In the genomic region with DNA sequence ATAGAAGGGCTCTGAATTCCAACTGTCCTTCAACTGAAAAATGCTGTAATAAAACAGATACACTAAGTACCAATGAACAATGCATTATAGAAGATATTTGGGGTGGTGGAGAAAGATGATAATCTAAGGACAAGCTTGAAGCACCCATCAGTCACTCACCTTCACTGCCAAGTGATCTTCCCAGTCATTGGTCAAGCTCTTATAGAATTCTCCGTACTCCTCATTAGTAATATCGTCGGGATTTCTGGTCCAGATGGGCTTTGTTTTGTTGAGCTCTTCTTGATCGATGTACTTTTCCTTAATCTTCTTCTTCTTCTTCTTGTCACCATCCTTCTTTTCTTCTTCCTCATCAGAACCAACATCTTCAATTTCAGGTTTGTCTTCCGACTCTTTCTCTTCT, we compare ENCODE assay signal across 8 cellular contexts. TPM values are rescaled to one million over a fixed set of nuclear protein-coding genes. Genes with fewer than 3 reads are reported as not detected.
DNase-seq lines count a peak whose midpoint lies in the region; TF ChIP-seq lines count a peak whose summit lies in the region.
"Not testable (repeated sequence)": the region's sequence is repeated elsewhere in the genome, so short reads cannot be mapped to it uniquely, and the experiment has no call there.

No MANE protein-coding gene starts in this region.

- POLR2A ChIA-PET in HEK293 (lab: Yijun Ruan, JAX) (interaction anchor here (1.1 to 1.2 kb wide), 2 partner anchors 22 to 93 kb away, joined by 3 to 5 read pairs; no protein-coding TSS in a partner anchor), PC-9 (lab: Charles Lee; ENCODE audit: unreplicated experiment) (interaction anchor here (0.5 to 0.7 kb wide), 5 partner anchors 17 to 198 kb away, joined by 3 to 6 read pairs (median 4); no protein-coding TSS in a partner anchor)
- POLR2A ChIA-PET in activated CD4-positive, alpha-beta memory T cell treated with anti-CD3 and anti-CD28 coated beads, Interleukin-2, amount 10 ng/mL, durations not matched to agents 7 days and 5 days (lab: Charles Lee): interaction anchor here (0.6 to 3.1 kb wide), 6 partner anchors 9 to 273 kb away, joined by 3 to 15 read pairs (median 10); a partner anchor contains a TSS

- CTCF ChIA-PET in HEK293 (lab: Yijun Ruan, JAX): interaction anchor here (0.9 to 2.1 kb wide), 3 partner anchors 12 to 123 kb away, joined by 3 to 7 read pairs (median 4); no protein-coding TSS in a partner anchor
- CTCF ChIA-PET in PC-9 (lab: Charles Lee): not testable (repeated sequence)
- CTCF ChIA-PET in activated CD4-positive, alpha-beta memory T cell treated with anti-CD3 and anti-CD28 coated beads, Interleukin-2, amount 10 ng/mL, durations not matched to agents 7 days and 5 days (lab: Charles Lee): interaction anchor here (0.5 to 1.4 kb wide), 3 partner anchors 34 to 117 kb away, joined by 3 to 4 read pairs (median 3); no protein-coding TSS in a partner anchor

- not testable (repeated sequence) for BruUV-seq in PC-9 (replicated peaks; lab: Mats Ljungman, UMichigan)

- peak overlapping the region; percentile 93 for H3K27ac Mint-ChIP-seq in activated CD4-positive, alpha-beta memory T cell treated with anti-CD3 and anti-CD28 coated beads, Interleukin-2, amount 10 ng/mL, durations not matched to agents 7 days and 5 days
- peak overlapping the region in 4 of 5 experiments; percentile 34 to 77 (median 58) for H3K27ac Mint-ChIP-seq in brain

- H3K4me1 Mint-ChIP-seq in activated CD4-positive, alpha-beta memory T cell treated with anti-CD3 and anti-CD28 coated beads, Interleukin-2, amount 10 ng/mL, durations not matched to agents 7 days and 5 days: peaks cover 67% of the 10 kb centered on the region
- peaks cover 74% of the 10 kb centered on the region for H3K4me1 Mint-ChIP-seq in brain

- not testable (repeated sequence) for H2AFZ ChIP-seq in PC-9; smooth muscle cell (ENCODE audit: low read depth)

- H3K4me3 Mint-ChIP-seq in activated CD4-positive, alpha-beta memory T cell treated with anti-CD3 and anti-CD28 coated beads, Interleukin-2, amount 10 ng/mL, durations not matched to agents 7 days and 5 days: peak overlapping the region; percentile 97
- peak overlapping the region; percentile 97 to 99 (median 98) for H3K4me3 Mint-ChIP-seq in brain

- intact Hi-C loops in PC-9 (cut with micrococcal nuclease; ENCODE audit: unreplicated experiment): loop anchor here (10.0 kb wide), 1 partner anchor 1250 kb away; a partner anchor contains a TSS

- H3F3A ChIP-seq in PC-9 (ENCODE audit: insufficient read depth, low read depth) (peaks cover 74% of the 10 kb centered on the region), smooth muscle cell (ENCODE audit: low read depth) (peaks cover 44% of the 10 kb centered on the region)

- H3K4me2 ChIP-seq in BLaER1 treated with 17β-estradiol and CSF1 and Interleukin-3, amounts not matched to agents 10 nM and 100 nM: peak overlapping the region; percentile 88 to 99 (median 97)
- H3K4me2 ChIP-seq in PC-9 (peak overlapping the region; percentile 88), smooth muscle cell (peak overlapping the region; percentile 90)

- peak overlapping the region; percentile 94 to 100 (median 98) for H3K9ac ChIP-seq in BLaER1 treated with 17β-estradiol and CSF1 and Interleukin-3, amounts not matched to agents 10 nM and 100 nM
- peak overlapping the region; percentile 24 for H3K9ac ChIP-seq in muscle layer of colon (ENCODE audit: low read length)
- not testable (repeated sequence) for H3K9ac ChIP-seq in smooth muscle cell (ENCODE audit: low read depth)

- peak overlapping the region; percentile 89 to 99 (median 96) for H3K4me3 ChIP-seq in BLaER1 treated with 17β-estradiol and CSF1 and Interleukin-3, amounts not matched to agents 10 nM and 100 nM
- not testable (repeated sequence) for H3K4me3 ChIP-seq in HEK293 (ENCODE audit: low read depth, low read length); muscle layer of colon (ENCODE audit: low read depth in 1 of 2, low read length in 2 of 2)
- H3K4me3 ChIP-seq in PC-9: peak overlapping the region; percentile 89
- H3K4me3 ChIP-seq in fibroblast of mammary gland (ENCODE audit: control insufficient read depth, low read depth, low read length): peak overlapping the region; percentile 83
- H3K4me3 ChIP-seq in smooth muscle cell: peak overlapping the region; percentile 88

- peaks cover 65 to 70% (median 68%) of the 10 kb centered on the region in 11 experiments for H3K36me3 ChIP-seq in BLaER1 treated with 17β-estradiol and CSF1 and Interleukin-3, amounts not matched to agents 10 nM and 100 nM
- H3K36me3 ChIP-seq in HEK293 (ENCODE audit: control insufficient read depth in 2 of 2, insufficient read depth in 1 of 2, low read length in 2 of 2): peaks cover 48 to 68% of the 10 kb centered on the region in 2 experiments
- peaks cover 68% of the 10 kb centered on the region for H3K36me3 ChIP-seq in PC-9 (ENCODE audit: low read depth)
- H3K36me3 ChIP-seq in muscle layer of colon (ENCODE audit: insufficient read depth, low read length): peaks cover 64% of the 10 kb centered on the region
- H3K36me3 ChIP-seq in smooth muscle cell (ENCODE audit: low read depth): peaks cover 44% of the 10 kb centered on the region

- H3K79me2 ChIP-seq in PC-9 (ENCODE audit: low read depth) (peaks cover 78% of the 10 kb centered on the region), smooth muscle cell (ENCODE audit: low read depth) (peaks cover 50% of the 10 kb centered on the region)

- not testable (repeated sequence) for DNase-seq in PC-9; activated CD4-positive, alpha-beta memory T cell treated with anti-CD3 and anti-CD28 coated beads, Interleukin-2, amount 10 ng/mL, durations not matched to agents 7 days and 5 days; fibroblast of mammary gland (ENCODE audit: low read depth); smooth muscle cell (lab: John Stamatoyannopoulos, UW; ENCODE audit: unreplicated experiment)

- H3K27me3 ChIP-seq in BLaER1 treated with 17β-estradiol and CSF1 and Interleukin-3, amounts not matched to agents 10 nM and 100 nM; PC-9 (ENCODE audit: insufficient read depth, low read depth); muscle layer of colon (ENCODE audit: control insufficient read depth in 1 of 2, insufficient read depth in 2 of 2, low read length in 2 of 2); smooth muscle cell (ENCODE audit: low read depth): not testable (repeated sequence)

- H3K27me3 Mint-ChIP-seq in activated CD4-positive, alpha-beta memory T cell treated with anti-CD3 and anti-CD28 coated beads, Interleukin-2, amount 10 ng/mL, durations not matched to agents 7 days and 5 days: not testable (repeated sequence)
- H3K27me3 Mint-ChIP-seq in brain: peaks cover 15% of the 10 kb centered on the region

- WGBS in smooth muscle cell (ENCODE audit: low lambda C conversion rate): 89% methylated on average over 5 of the region's 5 CpGs

- H3K36me3 Mint-ChIP-seq in activated CD4-positive, alpha-beta memory T cell treated with anti-CD3 and anti-CD28 coated beads, Interleukin-2, amount 10 ng/mL, durations not matched to agents 7 days and 5 days (ENCODE audit: low read depth): peaks cover 68% of the 10 kb centered on the region
- H3K36me3 Mint-ChIP-seq in brain: peaks cover 68% of the 10 kb centered on the region

- not testable (repeated sequence) for H3K9me3 Mint-ChIP-seq in activated CD4-positive, alpha-beta memory T cell treated with anti-CD3 and anti-CD28 coated beads, Interleukin-2, amount 10 ng/mL, durations not matched to agents 7 days and 5 days; brain

- not testable (repeated sequence) for H3K9me3 ChIP-seq in BLaER1 treated with 17β-estradiol and CSF1 and Interleukin-3, amounts not matched to agents 10 nM and 100 nM (replicated peaks in 1 of 11); HEK293 (ENCODE audit: control insufficient read depth, insufficient read depth, low read depth, low read length); PC-9 (ENCODE audit: insufficient read depth, low read depth); muscle layer of colon (ENCODE audit: low read length); smooth muscle cell (replicated peaks; ENCODE audit: low read depth)

- H3K4me1 ChIP-seq in BLaER1 treated with 17β-estradiol and CSF1 and Interleukin-3, amounts not matched to agents 10 nM and 100 nM: peaks cover 60 to 80% (median 74%) of the 10 kb centered on the region in 10 experiments
- not testable (repeated sequence) for H3K4me1 ChIP-seq in HEK293 (ENCODE audit: control insufficient read depth, insufficient read depth, low read length)
- H3K4me1 ChIP-seq in PC-9 (replicated peaks; ENCODE audit: insufficient read depth) (peaks cover 55% of the 10 kb centered on the region), muscle layer of colon (ENCODE audit: insufficient read depth, low read length) (peaks cover 37% of the 10 kb centered on the region), smooth muscle cell (ENCODE audit: low read depth) (peaks cover 32% of the 10 kb centered on the region)

- TF ChIP-seq CTCF in HEK293 (tag by site-specific recombination; IDR thresholded peaks at IDR 0.05); PC-9 (conservative IDR thresholded peaks at IDR 0.05); brain (conservative IDR thresholded peaks at IDR 0.05); fibroblast of mammary gland (conservative IDR thresholded peaks at IDR 0.05; ENCODE audit: control insufficient read depth, insufficient read depth, low read depth, low read length); smooth muscle cell (IDR thresholded peaks at IDR 0.05; ENCODE audit: borderline replicate concordance, insufficient read depth, poor library complexity, severe bottlenecking): not testable (repeated sequence)

- H4K20me1 ChIP-seq in BLaER1 treated with 17β-estradiol and CSF1 and Interleukin-3, amounts not matched to agents 10 nM and 100 nM: peaks cover 68 to 73% (median 72%) of the 10 kb centered on the region in 11 experiments
- H4K20me1 ChIP-seq in PC-9 (ENCODE audit: insufficient read depth): peaks cover 61% of the 10 kb centered on the region
- H4K20me1 ChIP-seq in smooth muscle cell (ENCODE audit: low read depth): peaks cover 66% of the 10 kb centered on the region

- not testable (repeated sequence) for H3K9me2 ChIP-seq in PC-9 (ENCODE audit: insufficient read depth)

- peak overlapping the region in 5 of 11 experiments; percentile 15 to 98 (median 94); a peak in 9 of 22 replicates for H3K27ac ChIP-seq in BLaER1 treated with 17β-estradiol and CSF1 and Interleukin-3, amounts not matched to agents 10 nM and 100 nM
- H3K27ac ChIP-seq in HEK293 (ENCODE audit: extremely low read depth, low read depth, low read length); muscle layer of colon (ENCODE audit: low read depth, low read length); smooth muscle cell (ENCODE audit: low read depth): not testable (repeated sequence)
- peak overlapping the region; percentile 70 for H3K27ac ChIP-seq in PC-9

RNA-seq across cellular contexts. Expression of a gene that starts 2.3 kb away (rescaled TPM):
- 1,314 and 1,931 TPM in 2 replicates for total RNA-seq in PC-9 (2021)
- total RNA-seq in activated CD4-positive, alpha-beta memory T cell treated with anti-CD3 and anti-CD28 coated beads, Interleukin-2, amount 10 ng/mL, durations not matched to agents 7 days and 5 days: 100 to 1,000 TPM; 466 to 472 TPM
- 470 TPM for polyA plus RNA-seq in brain (ENCODE audit: insufficient read depth, low read depth, low replicate concordance)
- 436 and 568 TPM in 2 replicates for total RNA-seq in smooth muscle cell
- 353 and 446 TPM in 2 replicates for polyA plus RNA-seq in smooth muscle cell

RNA-seq across cellular contexts. Expression of a gene that starts 55.2 kb away (rescaled TPM):
- total RNA-seq in PC-9 (2021): 62.2 and 93.5 TPM in 2 replicates
- 10 to 100 TPM; 28.3 to 31.9 TPM for total RNA-seq in activated CD4-positive, alpha-beta memory T cell treated with anti-CD3 and anti-CD28 coated beads, Interleukin-2, amount 10 ng/mL, durations not matched to agents 7 days and 5 days
- 15.6 TPM for polyA plus RNA-seq in brain (ENCODE audit: insufficient read depth, low read depth, low replicate concordance)
- total RNA-seq in smooth muscle cell: 12.0 and 22.8 TPM in 2 replicates
- 19.4 and 20.4 TPM in 2 replicates for polyA plus RNA-seq in smooth muscle cell
